10 cellular contexts compared by ENCODE assay signal in genomic region chr18:9782073-9782857, GRCh38.
DNase-seq lines count a peak whose midpoint lies in the region; ATAC-seq and TF ChIP-seq lines count a peak whose summit lies in the region.
"Had no signal": no experiment of that assay in that cellular context is flagged by ENCODE, and none has a peak within 500 bp of the region (broad histone marks: within the 10 kb centered on the region; RNA-seq: fewer than 3 reads in every experiment).

No MANE protein-coding gene starts in this region.

- no peak overlapping the region for H3K27ac Mint-ChIP-seq in activated naive CD8-positive, alpha-beta T cell treated with anti-CD3 and anti-CD28 coated beads, Interleukin-2, amount 50 U/mL, for 24 hours

- no peak overlapping the region for H3K4me3 Mint-ChIP-seq in activated naive CD8-positive, alpha-beta T cell treated with anti-CD3 and anti-CD28 coated beads, Interleukin-2, amount 50 U/mL, for 24 hours

- peak in 1 of 2 donors; percentile 20 for TF ChIP-seq POLR2A in adrenal gland (IDR thresholded peaks at IDR 0.05)

- H3K4me1 Mint-ChIP-seq in activated naive CD8-positive, alpha-beta T cell treated with anti-CD3 and anti-CD28 coated beads, Interleukin-2, amount 50 U/mL, for 24 hours: no peaks in the 10 kb centered on the region

- H3K27me3 Mint-ChIP-seq in activated naive CD8-positive, alpha-beta T cell treated with anti-CD3 and anti-CD28 coated beads, Interleukin-2, amount 50 U/mL, for 24 hours: peaks cover 3% of the 10 kb centered on the region

- TF ChIP-seq CTCF in left ventricle myocardium inferior (IDR thresholded peaks at IDR 0.05; ENCODE audit: borderline replicate concordance): no peak
- TF ChIP-seq CTCF in adrenal gland (IDR thresholded peaks at IDR 0.05): no peak

- no peaks in the 10 kb centered on the region for H3K36me3 ChIP-seq in left ventricle myocardium inferior
- peaks cover 0 to 11% of the 10 kb centered on the region in 2 donors for H3K36me3 ChIP-seq in adrenal gland (replicated peaks in 1 of 2)
- H3K36me3 ChIP-seq: BE2C had no signal

- ATAC-seq in Right ventricle myocardium inferior (peak; percentile 34), right cardiac atrium (peak; percentile 66 to 80), GM21423 (IDR thresholded peaks at IDR 0.05; ENCODE audit: unreplicated experiment) (no peak), GM21786 (IDR thresholded peaks at IDR 0.05; ENCODE audit: unreplicated experiment) (no peak)
- no peak for ATAC-seq in activated naive CD8-positive, alpha-beta T cell treated with anti-CD3 and anti-CD28 coated beads, Interleukin-2, amount 50 U/mL, for 24 hours

- H3K4me1 ChIP-seq in left ventricle myocardium inferior: no peaks in the 10 kb centered on the region
- peaks cover 29 to 46% of the 10 kb centered on the region in 2 donors for H3K4me1 ChIP-seq in adrenal gland (replicated peaks in 1 of 2)
- H3K4me1 ChIP-seq in right cardiac atrium (ENCODE audit: control insufficient read depth, insufficient read depth, low read length): no peaks in the 10 kb centered on the region
- H3K4me1 ChIP-seq: BE2C had no signal

- H3K9me3 ChIP-seq in left ventricle myocardium inferior (replicated peaks) (no peaks in the 10 kb centered on the region), adrenal gland (replicated peaks in 1 of 3) (no peaks in the 10 kb centered on the region), right cardiac atrium (ENCODE audit: control insufficient read depth, low read length) (no peaks in the 10 kb centered on the region)
- H3K9me3 ChIP-seq: BE2C had no signal

- WGBS in adrenal gland, 4 donors: 71 to 75% (median 75%) methylated on average over 10 to 11 of the region's 11 CpGs
- WGBS in right cardiac atrium: 77% methylated on average over 11 of the region's 11 CpGs

- DNase-seq in Right ventricle myocardium inferior (ENCODE audit: missing footprints) (no peak), left ventricle myocardium inferior (no peak), adrenal gland (peak in 6 of 7 donors; percentile 54 to 73 (median 68)), right cardiac atrium (peak in 1 of 3 donors; percentile 40)
- no peak for DNase-seq in stimulated activated naive CD4-positive, alpha-beta T cell (lab: John Stamatoyannopoulos, UW)
- no peak for DNase-seq in activated naive CD8-positive, alpha-beta T cell treated with anti-CD3 and anti-CD28 coated beads, Interleukin-2, amount 50 U/mL, for 24 hours
- DNase-seq: BE2C, NCI-H69 had no signal

- H3K4me3 ChIP-seq in left ventricle myocardium inferior: no peak overlapping the region
- H3K4me3 ChIP-seq in adrenal gland: no peak overlapping the region
- H3K4me3 ChIP-seq in right cardiac atrium (ENCODE audit: low read length): no peak overlapping the region

- H3K27ac ChIP-seq in left ventricle myocardium inferior (replicated peaks) (no peak overlapping the region), adrenal gland (peak overlapping the region; percentile 43 to 88 (median 69)), right cardiac atrium (ENCODE audit: low read length) (no peak overlapping the region)

- H3K36me3 Mint-ChIP-seq in activated naive CD8-positive, alpha-beta T cell treated with anti-CD3 and anti-CD28 coated beads, Interleukin-2, amount 50 U/mL, for 24 hours (ENCODE audit: low read depth): no peaks in the 10 kb centered on the region

- H3K27me3 ChIP-seq in left ventricle myocardium inferior (ENCODE audit: low read depth) (no peaks in the 10 kb centered on the region), adrenal gland (no peaks in the 10 kb centered on the region), right cardiac atrium (ENCODE audit: control insufficient read depth, insufficient read depth) (no peaks in the 10 kb centered on the region)
- H3K27me3 ChIP-seq: BE2C had no signal

- intact Hi-C loops in Right ventricle myocardium inferior (cut with DNase I): no loop called here
- intact Hi-C loops in left ventricle myocardium inferior (cut with micrococcal nuclease): no loop called here
- intact Hi-C loops in adrenal gland (cut with DNase I): no loop called here
- intact Hi-C loops in right cardiac atrium (cut with DNase I): no loop called here

- H3K9me3 Mint-ChIP-seq in activated naive CD8-positive, alpha-beta T cell treated with anti-CD3 and anti-CD28 coated beads, Interleukin-2, amount 50 U/mL, for 24 hours: no peaks in the 10 kb centered on the region

Comparison
In these comparisons a context has a peak if more than half of its experiments do, and no peak if none do; other contexts are left out.
1. ATAC-seq: peak in Right ventricle myocardium inferior (single experiment) and right cardiac atrium (2 of 2); none in GM21423 (single experiment), activated naive CD8-positive, alpha-beta T cell treated with anti-CD3 and anti-CD28 coated beads, Interleukin-2, amount 50 U/mL, for 24 hours (single experiment) and GM21786 (single experiment).
2. DNase-seq: peak in adrenal gland (6 of 7); none in Right ventricle myocardium inferior (single experiment), left ventricle myocardium inferior (single experiment), stimulated activated naive CD4-positive, alpha-beta T cell (0 of 6) and activated naive CD8-positive, alpha-beta T cell treated with anti-CD3 and anti-CD28 coated beads, Interleukin-2, amount 50 U/mL, for 24 hours (single experiment).
3. H3K27ac ChIP-seq: peak in adrenal gland (5 of 5); none in left ventricle myocardium inferior (single experiment) and right cardiac atrium (single experiment).